ENCODE assay signal across 2 cellular contexts in the genomic region with DNA sequence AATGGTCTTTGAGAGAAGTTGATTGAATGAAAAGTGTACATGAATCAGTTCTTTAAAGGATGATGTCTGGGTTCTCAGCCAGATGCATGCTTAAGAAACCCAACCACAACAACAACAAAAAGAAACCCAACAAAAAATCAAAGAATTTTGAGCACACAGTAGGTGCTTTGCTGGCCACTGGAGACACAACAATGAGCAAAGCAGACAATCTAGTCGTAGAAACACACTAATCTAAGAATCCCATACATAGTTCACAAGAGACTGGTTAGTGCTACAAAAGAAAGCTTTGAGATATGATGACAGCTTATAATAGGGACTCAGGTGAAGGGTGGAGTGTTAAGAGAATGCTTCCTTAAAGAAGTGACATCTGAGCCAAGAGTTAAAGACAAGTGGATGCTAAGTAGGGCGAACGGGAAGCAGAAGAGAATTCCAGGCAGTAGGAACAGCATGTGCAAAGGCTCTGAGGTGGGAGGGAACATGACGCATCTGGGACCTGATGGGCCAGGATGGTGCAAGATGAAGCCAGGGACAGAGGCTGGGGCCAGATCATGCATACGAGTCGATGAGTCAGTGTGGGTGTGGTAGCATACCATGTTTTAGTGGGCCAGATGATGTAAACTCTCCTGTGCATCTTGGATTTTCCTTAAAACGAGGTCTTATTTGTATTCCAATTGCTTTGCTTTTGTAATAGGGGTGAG.
A peak's percentile ranks its signal among the peaks of the same experiment; 100 is the strongest.
TF ChIP-seq lines count a peak whose summit lies in the region.

No MANE protein-coding gene starts in this region.

TF ChIP-seq in A549, 52 proteins besides CTCF, POLR2A, EP300 and RAD21 (continued from another document):
- TF ChIP-seq, protein P1, sequence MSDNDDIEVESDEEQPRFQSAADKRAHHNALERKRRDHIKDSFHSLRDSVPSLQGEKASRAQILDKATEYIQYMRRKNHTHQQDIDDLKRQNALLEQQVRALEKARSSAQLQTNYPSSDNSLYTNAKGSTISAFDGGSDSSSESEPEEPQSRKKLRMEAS (IDR thresholded peaks at IDR 0.05) = peak; percentile 29; the same call in 1 of the 2 replicates
- TF ChIP-seq NFE2L2 (conservative IDR thresholded peaks at IDR 0.05; ENCODE audit: low read length) (no peak), GATA3 (IDR thresholded peaks at IDR 0.05; ENCODE audit: borderline replicate concordance) (no peak), BHLHE40 (IDR thresholded peaks at IDR 0.05; ENCODE audit: low read depth, low read length) (no peak), CHD2 (IDR thresholded peaks at IDR 0.05; ENCODE audit: low read length, partially characterized antibody) (no peak), MAZ (IDR thresholded peaks at IDR 0.05; ENCODE audit: borderline replicate concordance, low read depth, low read length) (no peak), TFCP2L1 (CRISPR knock-in tag; IDR thresholded peaks at IDR 0.05) (no peak), JUNB (IDR thresholded peaks at IDR 0.05) (no peak), MYC (IDR thresholded peaks at IDR 0.05; ENCODE audit: borderline replicate concordance, low read length) (no peak), HOXA7 (CRISPR knock-in tag; IDR thresholded peaks at IDR 0.05) (no peak), RCOR1 (IDR thresholded peaks at IDR 0.05; ENCODE audit: low read depth, low read length) (no peak), CHD4 (IDR thresholded peaks at IDR 0.05; ENCODE audit: borderline replicate concordance) (no peak), ESRRA (IDR thresholded peaks at IDR 0.05; ENCODE audit: borderline replicate concordance, low read length) (no peak), SMC3 (IDR thresholded peaks at IDR 0.05) (no peak), PHF8 (IDR thresholded peaks at IDR 0.05; ENCODE audit: borderline replicate concordance, low read depth) (no peak), FOSB (CRISPR knock-in tag; IDR thresholded peaks at IDR 0.05) (no peak), HDAC2 (IDR thresholded peaks at IDR 0.05) (no peak), CEBPB (IDR thresholded peaks at IDR 0.05) (peak; percentile 16 to 43; a peak in 2 of 4 replicates), FOSL2 (IDR thresholded peaks at IDR 0.05) (no peak), FOSL2 (CRISPR knock-in tag; IDR thresholded peaks at IDR 0.05) (peak; percentile 87), CBX2 (IDR thresholded peaks at IDR 0.05; ENCODE audit: borderline replicate concordance, low read depth) (no peak), CBX8 (IDR thresholded peaks at IDR 0.05) (no peak), HOXB13 (CRISPR knock-in tag; IDR thresholded peaks at IDR 0.05; ENCODE audit: low read depth) (no peak), ZSCAN20 (CRISPR knock-in tag; IDR thresholded peaks at IDR 0.05) (no peak)
- TF ChIP-seq, protein P2, sequence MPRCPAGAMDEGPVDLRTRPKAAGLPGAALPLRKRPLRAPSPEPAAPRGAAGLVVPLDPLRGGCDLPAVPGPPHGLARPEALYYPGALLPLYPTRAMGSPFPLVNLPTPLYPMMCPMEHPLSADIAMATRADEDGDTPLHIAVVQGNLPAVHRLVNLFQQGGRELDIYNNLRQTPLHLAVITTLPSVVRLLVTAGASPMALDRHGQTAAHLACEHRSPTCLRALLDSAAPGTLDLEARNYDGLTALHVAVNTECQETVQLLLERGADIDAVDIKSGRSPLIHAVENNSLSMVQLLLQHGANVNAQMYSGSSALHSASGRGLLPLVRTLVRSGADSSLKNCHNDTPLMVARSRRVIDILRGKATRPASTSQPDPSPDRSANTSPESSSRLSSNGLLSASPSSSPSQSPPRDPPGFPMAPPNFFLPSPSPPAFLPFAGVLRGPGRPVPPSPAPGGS (IDR thresholded peaks at IDR 0.05) = no peak
- TF ChIP-seq, protein P3, sequence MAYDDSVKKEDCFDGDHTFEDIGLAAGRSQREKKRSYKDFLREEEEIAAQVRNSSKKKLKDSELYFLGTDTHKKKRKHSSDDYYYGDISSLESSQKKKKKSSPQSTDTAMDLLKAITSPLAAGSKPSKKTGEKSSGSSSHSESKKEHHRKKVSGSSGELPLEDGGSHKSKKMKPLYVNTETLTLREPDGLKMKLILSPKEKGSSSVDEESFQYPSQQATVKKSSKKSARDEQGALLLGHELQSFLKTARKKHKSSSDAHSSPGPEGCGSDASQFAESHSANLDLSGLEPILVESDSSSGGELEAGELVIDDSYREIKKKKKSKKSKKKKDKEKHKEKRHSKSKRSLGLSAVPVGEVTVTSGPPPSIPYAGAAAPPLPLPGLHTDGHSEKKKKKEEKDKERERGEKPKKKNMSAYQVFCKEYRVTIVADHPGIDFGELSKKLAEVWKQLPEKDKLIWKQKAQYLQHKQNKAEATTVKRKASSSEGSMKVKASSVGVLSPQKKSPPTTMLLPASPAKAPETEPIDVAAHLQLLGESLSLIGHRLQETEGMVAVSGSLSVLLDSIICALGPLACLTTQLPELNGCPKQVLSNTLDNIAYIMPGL (CRISPR knock-in tag; IDR thresholded peaks at IDR 0.05; ENCODE audit: borderline replicate concordance) = no peak

TF ChIP-seq in HCT116, 20 proteins besides CTCF, POLR2A, EP300 and RAD21 (continued from another document):
- TF ChIP-seq, protein P4, sequence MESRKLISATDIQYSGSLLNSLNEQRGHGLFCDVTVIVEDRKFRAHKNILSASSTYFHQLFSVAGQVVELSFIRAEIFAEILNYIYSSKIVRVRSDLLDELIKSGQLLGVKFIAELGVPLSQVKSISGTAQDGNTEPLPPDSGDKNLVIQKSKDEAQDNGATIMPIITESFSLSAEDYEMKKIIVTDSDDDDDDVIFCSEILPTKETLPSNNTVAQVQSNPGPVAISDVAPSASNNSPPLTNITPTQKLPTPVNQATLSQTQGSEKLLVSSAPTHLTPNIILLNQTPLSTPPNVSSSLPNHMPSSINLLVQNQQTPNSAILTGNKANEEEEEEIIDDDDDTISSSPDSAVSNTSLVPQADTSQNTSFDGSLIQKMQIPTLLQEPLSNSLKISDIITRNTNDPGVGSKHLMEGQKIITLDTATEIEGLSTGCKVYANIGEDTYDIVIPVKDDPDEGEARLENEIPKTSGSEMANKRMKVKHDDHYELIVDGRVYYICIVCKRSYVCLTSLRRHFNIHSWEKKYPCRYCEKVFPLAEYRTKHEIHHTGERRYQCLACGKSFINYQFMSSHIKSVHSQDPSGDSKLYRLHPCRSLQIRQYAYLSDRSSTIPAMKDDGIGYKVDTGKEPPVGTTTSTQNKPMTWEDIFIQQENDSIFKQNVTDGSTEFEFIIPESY (IDR thresholded peaks at IDR 0.05; ENCODE audit: extremely low read depth, insufficient replicate concordance, low read length) = no peak
- no peak for TF ChIP-seq ELF1 (IDR thresholded peaks at IDR 0.05; ENCODE audit: borderline replicate concordance, low read depth)
- no peak for TF ChIP-seq ZFX (IDR thresholded peaks at IDR 0.05)
- TF ChIP-seq, protein P5, sequence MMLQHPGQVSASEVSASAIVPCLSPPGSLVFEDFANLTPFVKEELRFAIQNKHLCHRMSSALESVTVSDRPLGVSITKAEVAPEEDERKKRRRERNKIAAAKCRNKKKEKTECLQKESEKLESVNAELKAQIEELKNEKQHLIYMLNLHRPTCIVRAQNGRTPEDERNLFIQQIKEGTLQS (IDR thresholded peaks at IDR 0.05) = no peak
- peak; percentile 98 for TF ChIP-seq CBX3 (IDR thresholded peaks at IDR 0.05; ENCODE audit: low read depth)
- TF ChIP-seq, protein P6, sequence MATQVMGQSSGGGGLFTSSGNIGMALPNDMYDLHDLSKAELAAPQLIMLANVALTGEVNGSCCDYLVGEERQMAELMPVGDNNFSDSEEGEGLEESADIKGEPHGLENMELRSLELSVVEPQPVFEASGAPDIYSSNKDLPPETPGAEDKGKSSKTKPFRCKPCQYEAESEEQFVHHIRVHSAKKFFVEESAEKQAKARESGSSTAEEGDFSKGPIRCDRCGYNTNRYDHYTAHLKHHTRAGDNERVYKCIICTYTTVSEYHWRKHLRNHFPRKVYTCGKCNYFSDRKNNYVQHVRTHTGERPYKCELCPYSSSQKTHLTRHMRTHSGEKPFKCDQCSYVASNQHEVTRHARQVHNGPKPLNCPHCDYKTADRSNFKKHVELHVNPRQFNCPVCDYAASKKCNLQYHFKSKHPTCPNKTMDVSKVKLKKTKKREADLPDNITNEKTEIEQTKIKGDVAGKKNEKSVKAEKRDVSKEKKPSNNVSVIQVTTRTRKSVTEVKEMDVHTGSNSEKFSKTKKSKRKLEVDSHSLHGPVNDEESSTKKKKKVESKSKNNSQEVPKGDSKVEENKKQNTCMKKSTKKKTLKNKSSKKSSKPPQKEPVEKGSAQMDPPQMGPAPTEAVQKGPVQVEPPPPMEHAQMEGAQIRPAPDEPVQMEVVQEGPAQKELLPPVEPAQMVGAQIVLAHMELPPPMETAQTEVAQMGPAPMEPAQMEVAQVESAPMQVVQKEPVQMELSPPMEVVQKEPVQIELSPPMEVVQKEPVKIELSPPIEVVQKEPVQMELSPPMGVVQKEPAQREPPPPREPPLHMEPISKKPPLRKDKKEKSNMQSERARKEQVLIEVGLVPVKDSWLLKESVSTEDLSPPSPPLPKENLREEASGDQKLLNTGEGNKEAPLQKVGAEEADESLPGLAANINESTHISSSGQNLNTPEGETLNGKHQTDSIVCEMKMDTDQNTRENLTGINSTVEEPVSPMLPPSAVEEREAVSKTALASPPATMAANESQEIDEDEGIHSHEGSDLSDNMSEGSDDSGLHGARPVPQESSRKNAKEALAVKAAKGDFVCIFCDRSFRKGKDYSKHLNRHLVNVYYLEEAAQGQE (IDR thresholded peaks at IDR 0.05; ENCODE audit: low read depth) = no peak
- TF ChIP-seq SIN3A (IDR thresholded peaks at IDR 0.05; ENCODE audit: low read depth) = no peak; the same call in 1 of the 2 replicates
- TF ChIP-seq POLR2AphosphoS5 (IDR thresholded peaks at IDR 0.05; ENCODE audit: low read depth, low read length) = peak; percentile 48
- TF ChIP-seq TCF7L2 (IDR thresholded peaks at IDR 0.05; ENCODE audit: borderline replicate concordance, extremely low read depth, insufficient read depth, insufficient read length) = peak; percentile 17
- no peak for TF ChIP-seq EGR1 (IDR thresholded peaks at IDR 0.05; ENCODE audit: low read depth)
- TF ChIP-seq SP1 (IDR thresholded peaks at IDR 0.05; ENCODE audit: low read depth) = peak; percentile 76
- TF ChIP-seq FOSL1 (IDR thresholded peaks at IDR 0.05; ENCODE audit: low read depth) = peak; percentile 77
- TF ChIP-seq CEBPB (IDR thresholded peaks at IDR 0.05; ENCODE audit: low read depth) = peak; percentile 85
- TF ChIP-seq EZH2 (IDR thresholded peaks at IDR 0.05) = no peak
